In the genomic region with DNA sequence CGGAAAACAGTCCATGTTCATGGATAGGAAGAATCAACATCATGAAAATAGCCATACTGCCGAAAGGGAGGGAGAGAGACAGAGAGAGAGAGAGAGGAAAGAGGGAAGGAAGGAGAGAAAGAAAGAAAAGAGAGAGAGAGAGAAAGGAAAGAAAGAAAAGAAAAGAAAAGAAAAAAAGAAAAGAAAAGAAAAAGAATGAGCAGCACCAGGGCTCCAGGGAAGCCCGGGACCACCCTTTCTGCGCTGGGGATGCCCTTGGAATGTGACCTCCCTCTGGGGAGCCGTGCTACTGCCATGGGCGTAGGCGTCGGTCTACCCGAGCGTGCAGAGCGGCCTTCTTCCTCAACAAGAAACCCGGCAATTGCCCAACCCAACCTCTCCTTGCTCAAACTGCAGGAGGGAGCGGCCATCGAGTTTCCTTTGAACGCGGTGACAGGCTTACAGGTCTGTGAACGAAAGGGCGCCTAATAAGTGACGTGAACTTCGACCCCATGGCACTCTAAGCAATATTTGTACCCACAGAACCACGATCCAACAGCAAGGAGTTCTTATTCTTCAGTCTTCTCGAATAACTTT, we compare ENCODE assay signal across 8 cellular contexts. TPM values are rescaled to one million over a fixed set of nuclear protein-coding genes. Genes with fewer than 3 reads are reported as not detected.
DNase-seq lines count a peak whose midpoint lies in the region; ATAC-seq, FAIRE-seq and TF ChIP-seq lines count a peak whose summit lies in the region.

No MANE protein-coding gene starts in this region.

- no peak for TF ChIP-seq POLR2A in erythroblast (IDR thresholded peaks at IDR 0.05; ENCODE audit: low read length)

- peaks cover 48% of the 10 kb centered on the region for H3K4me1 Mint-ChIP-seq in activated CD4-positive, alpha-beta T cell treated with anti-CD3 and anti-CD28 coated beads, Interleukin-2, amount 10 ng/mL, durations not matched to agents 24 days and 14 days

- peak; percentile 81 for DNase-seq in activated CD4-positive, alpha-beta T cell treated with anti-CD3 and anti-CD28 coated beads, Interleukin-2, amount 10 ng/mL, durations not matched to agents 24 days and 14 days
- peak; percentile 78 to 82 for DNase-seq in erythroblast (lab: John Stamatoyannopoulos, UW)
- DNase-seq in aorta: peak in 1 of 2 donors; percentile 80
- no peak for DNase-seq in GM19239 (ENCODE audit: insufficient read length, low spot score)
- DNase-seq in AML-193 (lab: John Stamatoyannopoulos, UW): no peak

- whole genome bisulfite sequencing in aorta, 2 donors: 6 to 8% methylated on average over 22 of the region's 22 CpGs

- no peaks in the 10 kb centered on the region for H3K36me3 ChIP-seq in muscle layer of duodenum (ENCODE audit: control insufficient read depth in 1 of 2, insufficient read depth in 2 of 2, low read length in 2 of 2)
- no peaks in the 10 kb centered on the region for H3K36me3 ChIP-seq in aorta (ENCODE audit: control insufficient read depth in 1 of 2, insufficient read depth in 2 of 2, low read length in 1 of 2)

- H3K27ac ChIP-seq in muscle layer of duodenum (ENCODE audit: low read length): peak overlapping the region; percentile 9
- H3K27ac ChIP-seq in aorta (ENCODE audit: low read depth in 1 of 2, low read length in 2 of 2): peak overlapping the region in 1 of 2 donors; percentile 4

- intact Hi-C loops in activated CD4-positive, alpha-beta T cell treated with anti-CD3 and anti-CD28 coated beads, Interleukin-2, amount 10 ng/mL, durations not matched to agents 24 days and 14 days (cut with micrococcal nuclease): loop anchor here (1.0 kb wide), 2 partner anchors 9 to 11 kb away; no protein-coding TSS in a partner anchor
- intact Hi-C loops in aorta (cut with DNase I): loop anchor here in 1 of 2 donors (1.0 to 5.0 kb wide), 2 partner anchors 11 to 58 kb away; partner anchors contain the start of gene RNASE4

- H3K9me3 ChIP-seq in muscle layer of duodenum (ENCODE audit: control insufficient read depth in 1 of 2, low read length in 2 of 2) (no peaks in the 10 kb centered on the region), aorta (ENCODE audit: control insufficient read depth, low read length) (no peaks in the 10 kb centered on the region)

- H3K4me1 ChIP-seq in muscle layer of duodenum (ENCODE audit: control insufficient read depth in 1 of 2, insufficient read depth in 2 of 2, low read length in 2 of 2): peaks cover 0 to 20% of the 10 kb centered on the region in 2 donors
- no peaks in the 10 kb centered on the region for H3K4me1 ChIP-seq in aorta (ENCODE audit: control insufficient read depth in 1 of 2, insufficient read depth in 2 of 2, low read length in 2 of 2)

- peak overlapping the region; percentile 80 for H3K4me3 Mint-ChIP-seq in activated CD4-positive, alpha-beta T cell treated with anti-CD3 and anti-CD28 coated beads, Interleukin-2, amount 10 ng/mL, durations not matched to agents 24 days and 14 days

- peak overlapping the region; percentile 83 for H3K27ac Mint-ChIP-seq in activated CD4-positive, alpha-beta T cell treated with anti-CD3 and anti-CD28 coated beads, Interleukin-2, amount 10 ng/mL, durations not matched to agents 24 days and 14 days

- peaks cover 56% of the 10 kb centered on the region for H3K27me3 Mint-ChIP-seq in activated CD4-positive, alpha-beta T cell treated with anti-CD3 and anti-CD28 coated beads, Interleukin-2, amount 10 ng/mL, durations not matched to agents 24 days and 14 days

- TF ChIP-seq RAD21 in Ishikawa (IDR thresholded peaks at IDR 0.05; ENCODE audit: low read depth): no peak

- ATAC-seq in GM18511 (IDR thresholded peaks at IDR 0.05; ENCODE audit: unreplicated experiment) (peak; percentile 51), aorta (ENCODE audit: low FRiP score) (peak; percentile 74)

- H3K4me3 ChIP-seq in muscle layer of duodenum (ENCODE audit: low read depth in 1 of 2, low read length in 2 of 2): peak overlapping the region; percentile 39 to 49
- H3K4me3 ChIP-seq in aorta (ENCODE audit: low read length in 2 of 2): peak overlapping the region in 1 of 2 donors; percentile 12

- H3K36me3 Mint-ChIP-seq in activated CD4-positive, alpha-beta T cell treated with anti-CD3 and anti-CD28 coated beads, Interleukin-2, amount 10 ng/mL, durations not matched to agents 24 days and 14 days (ENCODE audit: low read depth): peaks cover 3% of the 10 kb centered on the region

- H3K9me3 Mint-ChIP-seq in activated CD4-positive, alpha-beta T cell treated with anti-CD3 and anti-CD28 coated beads, Interleukin-2, amount 10 ng/mL, durations not matched to agents 24 days and 14 days: peaks cover 4% of the 10 kb centered on the region

- FAIRE-seq in GM19239 (lab: Jason Lieb, UNC): no peak

- TF ChIP-seq EP300 in Ishikawa (IDR thresholded peaks at IDR 0.05; ENCODE audit: borderline replicate concordance): no peak

- peaks cover 3% of the 10 kb centered on the region for H3K27me3 ChIP-seq in muscle layer of duodenum (ENCODE audit: low read depth, low read length)
- no peaks in the 10 kb centered on the region for H3K27me3 ChIP-seq in aorta (ENCODE audit: control insufficient read depth in 1 of 2, insufficient read depth in 2 of 2, low read length in 1 of 2)

TF ChIP-seq in Ishikawa, 13 proteins besides CTCF, POLR2A, EP300 and RAD21:
- TF ChIP-seq NFIC (IDR thresholded peaks at IDR 0.05): no peak
- TF ChIP-seq YY1 (IDR thresholded peaks at IDR 0.05; ENCODE audit: low read depth): no peak
- TF ChIP-seq, protein P1, sequence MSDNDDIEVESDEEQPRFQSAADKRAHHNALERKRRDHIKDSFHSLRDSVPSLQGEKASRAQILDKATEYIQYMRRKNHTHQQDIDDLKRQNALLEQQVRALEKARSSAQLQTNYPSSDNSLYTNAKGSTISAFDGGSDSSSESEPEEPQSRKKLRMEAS (IDR thresholded peaks at IDR 0.05): no peak
- TF ChIP-seq TEAD4 (IDR thresholded peaks at IDR 0.05): peak; percentile 78; the same call in 1 of the 2 replicates
- TF ChIP-seq, protein P2, sequence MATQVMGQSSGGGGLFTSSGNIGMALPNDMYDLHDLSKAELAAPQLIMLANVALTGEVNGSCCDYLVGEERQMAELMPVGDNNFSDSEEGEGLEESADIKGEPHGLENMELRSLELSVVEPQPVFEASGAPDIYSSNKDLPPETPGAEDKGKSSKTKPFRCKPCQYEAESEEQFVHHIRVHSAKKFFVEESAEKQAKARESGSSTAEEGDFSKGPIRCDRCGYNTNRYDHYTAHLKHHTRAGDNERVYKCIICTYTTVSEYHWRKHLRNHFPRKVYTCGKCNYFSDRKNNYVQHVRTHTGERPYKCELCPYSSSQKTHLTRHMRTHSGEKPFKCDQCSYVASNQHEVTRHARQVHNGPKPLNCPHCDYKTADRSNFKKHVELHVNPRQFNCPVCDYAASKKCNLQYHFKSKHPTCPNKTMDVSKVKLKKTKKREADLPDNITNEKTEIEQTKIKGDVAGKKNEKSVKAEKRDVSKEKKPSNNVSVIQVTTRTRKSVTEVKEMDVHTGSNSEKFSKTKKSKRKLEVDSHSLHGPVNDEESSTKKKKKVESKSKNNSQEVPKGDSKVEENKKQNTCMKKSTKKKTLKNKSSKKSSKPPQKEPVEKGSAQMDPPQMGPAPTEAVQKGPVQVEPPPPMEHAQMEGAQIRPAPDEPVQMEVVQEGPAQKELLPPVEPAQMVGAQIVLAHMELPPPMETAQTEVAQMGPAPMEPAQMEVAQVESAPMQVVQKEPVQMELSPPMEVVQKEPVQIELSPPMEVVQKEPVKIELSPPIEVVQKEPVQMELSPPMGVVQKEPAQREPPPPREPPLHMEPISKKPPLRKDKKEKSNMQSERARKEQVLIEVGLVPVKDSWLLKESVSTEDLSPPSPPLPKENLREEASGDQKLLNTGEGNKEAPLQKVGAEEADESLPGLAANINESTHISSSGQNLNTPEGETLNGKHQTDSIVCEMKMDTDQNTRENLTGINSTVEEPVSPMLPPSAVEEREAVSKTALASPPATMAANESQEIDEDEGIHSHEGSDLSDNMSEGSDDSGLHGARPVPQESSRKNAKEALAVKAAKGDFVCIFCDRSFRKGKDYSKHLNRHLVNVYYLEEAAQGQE (IDR thresholded peaks at IDR 0.05; ENCODE audit: low read depth): no peak
- TF ChIP-seq FOXM1 (IDR thresholded peaks at IDR 0.05; ENCODE audit: borderline replicate concordance, low read depth): no peak
- no peak for TF ChIP-seq USF1 (IDR thresholded peaks at IDR 0.05)
- peak; percentile 70; the same call in 1 of the 2 replicates for TF ChIP-seq CEBPB (IDR thresholded peaks at IDR 0.05)
- peak; percentile 89 for TF ChIP-seq EGR1 (IDR thresholded peaks at IDR 0.05)
- no peak for TF ChIP-seq TCF12 (IDR thresholded peaks at IDR 0.05; ENCODE audit: low read depth)
- TF ChIP-seq CREB1 (IDR thresholded peaks at IDR 0.05; ENCODE audit: low read depth): no peak
- no peak for TF ChIP-seq ZBTB7A (IDR thresholded peaks at IDR 0.05; ENCODE audit: low read depth)
- TF ChIP-seq TAF1 (IDR thresholded peaks at IDR 0.05; ENCODE audit: low read depth): no peak

RNA-seq across cellular contexts. Expression of gene OR6S1, which starts 16.9 kb away (rescaled TPM):
- not detected in 2 replicates for total RNA-seq in activated CD4-positive, alpha-beta T cell treated with anti-CD3 and anti-CD28 coated beads, Interleukin-2, amount 10 ng/mL, durations not matched to agents 24 days and 14 days
- not detected for total RNA-seq in aorta
- not detected for polyA plus RNA-seq in aorta

RNA-seq across cellular contexts. Expression of gene RNASE12, which starts 33.4 kb away (rescaled TPM):
- total RNA-seq in activated CD4-positive, alpha-beta T cell treated with anti-CD3 and anti-CD28 coated beads, Interleukin-2, amount 10 ng/mL, durations not matched to agents 24 days and 14 days: not detected in 2 replicates
- not detected for total RNA-seq in aorta
- not detected for polyA plus RNA-seq in aorta

RNA-seq across cellular contexts. Expression of gene RNASE11, which starts 36.8 kb away (rescaled TPM):
- not detected in 2 replicates for total RNA-seq in activated CD4-positive, alpha-beta T cell treated with anti-CD3 and anti-CD28 coated beads, Interleukin-2, amount 10 ng/mL, durations not matched to agents 24 days and 14 days
- not detected for total RNA-seq in aorta
- polyA plus RNA-seq in aorta: not detected

RNA-seq across cellular contexts. Expression of gene RNASE4, which starts 59.8 kb away (rescaled TPM):
- total RNA-seq in activated CD4-positive, alpha-beta T cell treated with anti-CD3 and anti-CD28 coated beads, Interleukin-2, amount 10 ng/mL, durations not matched to agents 24 days and 14 days: 0.24 and 0.26 TPM in 2 replicates
- total RNA-seq in aorta: 10 to 100 TPM; 37.4 to 71.8 TPM
- 10 to 100 TPM; 39.3 to 85.1 TPM for polyA plus RNA-seq in aorta

Comparison
In these comparisons a context has a peak if more than half of its experiments do, and no peak if none do; other contexts are left out.
1. DNase-seq: peak in activated CD4-positive, alpha-beta T cell treated with anti-CD3 and anti-CD28 coated beads, Interleukin-2, amount 10 ng/mL, durations not matched to agents 24 days and 14 days (single experiment) and erythroblast (2 of 2); none in GM19239 (single experiment) and AML-193 (0 of 2).